Comparison of ENCODE assay signal across 8 cellular contexts in genomic region chr6:99588618-99589289, GRCh38. TPM values are rescaled to one million over a fixed set of nuclear protein-coding genes. Genes with fewer than 3 reads are reported as not detected.
DNase-seq lines count a peak whose midpoint lies in the region; ATAC-seq and TF ChIP-seq lines count a peak whose summit lies in the region.

No MANE protein-coding gene starts in this region.

- DNase-seq in AG04449 (ENCODE audit: low read depth, low spot score) (no peak), NCI-H2171 (lab: John Stamatoyannopoulos, UW) (peak; percentile 87), activated B cell treated with CpG ODN at 0.5 μM for 24 hours (peak; percentile 38), coronary artery (ENCODE audit: low spot score) (no peak), lower leg skin (ENCODE audit: low spot score in 2 of 2) (peak; percentile 51 to 95)
- DNase-seq in stimulated activated CD4-positive, alpha-beta T cell treated with anti-CD3 and anti-CD28 coated beads, Interleukin-4, amount 100 ng/mL, for 4 hours, result peak; percentile 66 to 67

- H3K27ac ChIP-seq in coronary artery, result no peak overlapping the region

- TF ChIP-seq CTCF in AG04449 (IDR thresholded peaks at IDR 0.05; ENCODE audit: insufficient read depth, low read length, missing control alignments) (peak; percentile 64), activated B cell treated with CpG ODN at 0.5 μM for 24 hours (IDR thresholded peaks at IDR 0.05) (no peak), coronary artery (IDR thresholded peaks at IDR 0.05) (peak; percentile 13), lower leg skin (IDR thresholded peaks at IDR 0.05) (no peak)

- peak overlapping the region; percentile 86 for H3K4me3 Mint-ChIP-seq in activated B cell treated with CpG ODN at 0.5 μM for 24 hours

- intact Hi-C loops in activated B cell treated with CpG ODN at 0.5 μM for 24 hours (cut with micrococcal nuclease), result loop anchor here (1.0 to 5.0 kb wide), 4 partner anchors 20 to 158 kb away; partner anchors contain the start of gene CCNC
- intact Hi-C loops in lower leg skin (cut with DNase I; ENCODE audit: low total_unique reads), result no loop called here

- CTCF ChIA-PET in AG04449 (lab: Yijun Ruan, JAX) (interaction anchor here (0.7 to 4.4 kb wide), 8 partner anchors 11 to 234 kb away, joined by 3 to 27 read pairs (median 4); no protein-coding TSS in a partner anchor), activated B cell treated with CpG ODN at 0.5 μM for 24 hours (lab: Charles Lee) (interaction anchor here (0.8 to 2.7 kb wide), 7 partner anchors 16 to 234 kb away, joined by 3 to 23 read pairs (median 4); partner anchors contain the start of gene CCNC)

- no peak for TF ChIP-seq POLR2A in lower leg skin (IDR thresholded peaks at IDR 0.05)

- peaks cover 30% of the 10 kb centered on the region for H3K4me1 Mint-ChIP-seq in activated B cell treated with CpG ODN at 0.5 μM for 24 hours

- no peaks in the 10 kb centered on the region for H3K9me3 Mint-ChIP-seq in activated B cell treated with CpG ODN at 0.5 μM for 24 hours

- ATAC-seq in GM18520 (IDR thresholded peaks at IDR 0.05; ENCODE audit: unreplicated experiment) (peak; percentile 95), HG03045 (IDR thresholded peaks at IDR 0.05; ENCODE audit: unreplicated experiment) (peak; percentile 95), activated B cell treated with CpG ODN at 0.5 μM for 24 hours (ENCODE audit: low read depth) (peak; percentile 83)

- H3K36me3 Mint-ChIP-seq in activated B cell treated with CpG ODN at 0.5 μM for 24 hours (ENCODE audit: low read depth), result no peaks in the 10 kb centered on the region

- H3K27ac Mint-ChIP-seq in activated B cell treated with CpG ODN at 0.5 μM for 24 hours, result peak overlapping the region; percentile 46

- H3K4me3 ChIP-seq in AG04449 (ENCODE audit: low read depth, low read length), result peak overlapping the region; percentile 53
- H3K4me3 ChIP-seq in coronary artery, result peak overlapping the region; percentile 70
- peak overlapping the region; percentile 5 for H3K4me3 ChIP-seq in lower leg skin (ENCODE audit: low read depth, poor library complexity, severe bottlenecking)

- WGBS in lower leg skin, 2 donors, result 1 to 4% methylated on average over 31 to 50 of the region's 52 CpGs

- POLR2A ChIA-PET in AG04449 (lab: Yijun Ruan, JAX), result interaction anchor here (0.6 to 0.8 kb wide), 2 partner anchors 20 to 71 kb away, joined by 4 read pairs; partner anchors contain the start of gene CCNC
- POLR2A ChIA-PET in activated B cell treated with CpG ODN at 0.5 μM for 24 hours (lab: Charles Lee), result interaction anchor here (0.7 to 1.6 kb wide), 5 partner anchors 15 to 104 kb away, joined by 3 to 12 read pairs (median 3); partner anchors contain the start of genes CCNC and PRDM13

- peaks cover 56% of the 10 kb centered on the region for H3K27me3 Mint-ChIP-seq in activated B cell treated with CpG ODN at 0.5 μM for 24 hours

RNA-seq across cellular contexts. Expression of gene PRDM13, which starts 17.9 kb away (rescaled TPM):
- total RNA-seq in activated B cell treated with CpG ODN at 0.5 μM for 24 hours (0.07 TPM in 1 of 2 replicates, not detected in the other), lower leg skin (under 1 TPM in 1 of 4 donors, not detected in 3; 0.10 TPM)

RNA-seq across cellular contexts. Expression of gene CCNC, which starts 20.3 kb away (rescaled TPM):
- total RNA-seq in activated B cell treated with CpG ODN at 0.5 μM for 24 hours, result 50.4 and 51.6 TPM in 2 replicates
- total RNA-seq in lower leg skin, result 10 to 100 TPM; 25.3 to 62.9 (median 46.7) TPM

Comparison
In these comparisons a context has a peak if more than half of its experiments do, and no peak if none do; other contexts are left out.
1. DNase-seq: peak in NCI-H2171 (single experiment), activated B cell treated with CpG ODN at 0.5 μM for 24 hours (single experiment), lower leg skin (2 of 2) and stimulated activated CD4-positive, alpha-beta T cell treated with anti-CD3 and anti-CD28 coated beads, Interleukin-4, amount 100 ng/mL, for 4 hours (2 of 2); none in AG04449 (single experiment) and coronary artery (single experiment).
2. H3K4me3 ChIP-seq: peak in every context shown above with its lines; median percentile 70 in coronary artery; 53 in AG04449; 5 in lower leg skin.
3. CTCF ChIP-seq: peak in AG04449 (single experiment) and coronary artery (single experiment); none in activated B cell treated with CpG ODN at 0.5 μM for 24 hours (single experiment) and lower leg skin (0 of 3).
4. Peak in every context shown above with its lines, with median percentiles within 50 percentile points of each other: ATAC-seq.